ENCODE assay signal across 8 cellular contexts in the genomic region with DNA sequence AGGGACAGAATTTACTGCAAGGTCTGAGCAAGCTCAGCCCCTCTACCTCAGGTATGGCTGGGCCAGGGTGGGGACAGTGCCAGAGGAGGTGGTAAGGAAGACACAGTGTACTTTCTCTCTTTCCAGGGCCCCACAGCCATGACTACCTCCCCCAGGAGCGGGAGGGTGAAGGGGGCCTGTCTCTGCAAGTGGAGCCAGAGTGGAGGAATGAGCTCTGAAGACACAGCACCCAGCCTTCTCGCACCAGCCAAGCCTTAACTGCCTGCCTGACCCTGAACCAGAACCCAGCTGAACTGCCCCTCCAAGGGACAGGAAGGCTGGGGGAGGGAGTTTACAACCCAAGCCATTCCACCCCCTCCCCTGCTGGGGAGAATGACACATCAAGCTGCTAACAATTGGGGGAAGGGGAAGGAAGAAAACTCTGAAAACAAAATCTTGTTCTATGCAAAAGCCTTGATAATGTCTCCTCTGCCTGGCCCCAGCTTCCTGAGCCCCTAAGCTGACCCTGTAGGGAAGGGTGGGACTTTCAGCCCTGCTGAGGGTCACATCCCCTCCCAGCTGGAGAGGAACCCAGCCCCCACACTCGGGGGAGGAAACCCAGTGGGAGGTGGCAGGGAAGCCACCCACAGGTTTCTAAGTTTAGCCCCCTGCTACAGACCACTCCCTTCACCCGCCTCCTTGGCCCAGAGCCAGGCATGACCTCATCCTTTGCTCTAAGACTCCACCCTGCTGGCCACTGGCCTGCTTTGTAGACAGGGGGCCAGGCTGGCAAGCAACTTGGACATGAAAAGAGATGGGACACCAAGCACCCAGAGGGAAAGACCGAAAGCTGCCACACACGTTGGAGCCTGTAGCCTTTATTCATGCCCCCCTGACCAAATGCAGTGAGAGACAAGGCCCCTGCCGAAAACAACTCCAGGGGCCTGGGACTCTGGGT. TPM values are rescaled to one million over a fixed set of nuclear protein-coding genes. Genes with fewer than 3 reads are reported as not detected.
DNase-seq lines count a peak whose midpoint lies in the region; ATAC-seq and TF ChIP-seq lines count a peak whose summit lies in the region.

No MANE protein-coding gene starts in this region.

- TF ChIP-seq EP300 in upper lobe of left lung (IDR thresholded peaks at IDR 0.05), result peak in 2 of 4 donors; percentile 47 to 60

- peaks cover 37% of the 10 kb centered on the region for H3K4me1 ChIP-seq in CD8-positive, alpha-beta T cell (ENCODE audit: insufficient read depth, low read length)
- H3K4me1 ChIP-seq in parathyroid adenoma (peaks cover 44% of the 10 kb centered on the region), upper lobe of left lung (peaks cover 54 to 71% (median 66%) of the 10 kb centered on the region in 4 donors)

- TF ChIP-seq CTCF in CD8-positive, alpha-beta T cell (IDR thresholded peaks at IDR 0.05), result no peak
- peak; percentile 12 for TF ChIP-seq CTCF in parathyroid adenoma (IDR thresholded peaks at IDR 0.05)
- TF ChIP-seq CTCF in upper lobe of left lung (IDR thresholded peaks at IDR 0.05), result peak in 2 of 6 experiments; percentile 17 to 37

- intact Hi-C loops in CD8-positive, alpha-beta T cell (cut with DNase I, micrococcal nuclease), result loop anchor here in 1 of 2 experiments (2.0 kb wide), 1 partner anchor 26 kb away; the partner anchor contains the start of gene MOV10
- intact Hi-C loops in Right ventricle myocardium superior (cut with DNase I), result no loop called here

- peaks cover 12% of the 10 kb centered on the region for H3K36me3 ChIP-seq in CD8-positive, alpha-beta T cell (ENCODE audit: insufficient read depth, low read length)
- H3K36me3 ChIP-seq in parathyroid adenoma (ENCODE audit: control insufficient read depth, insufficient read depth, low read length) (no peaks in the 10 kb centered on the region), upper lobe of left lung (peaks cover 0 to 74% (median 24%) of the 10 kb centered on the region in 4 donors)

- no peaks in the 10 kb centered on the region for H3K79me2 ChIP-seq in parathyroid adenoma

- whole genome bisulfite sequencing in upper lobe of left lung, 2 donors, result 26 to 33% methylated on average over 6 to 7 of the region's 7 CpGs

- H3K4me1 Mint-ChIP-seq in CD8-positive, alpha-beta T cell (ENCODE audit: low read depth), result peaks cover 53% of the 10 kb centered on the region

- H3K9me3 ChIP-seq in CD8-positive, alpha-beta T cell (ENCODE audit: low read length), result no peaks in the 10 kb centered on the region
- H3K9me3 ChIP-seq in parathyroid adenoma (ENCODE audit: control insufficient read depth, low read length) (no peaks in the 10 kb centered on the region), upper lobe of left lung (no peaks in the 10 kb centered on the region)

- H3K4me2 ChIP-seq in parathyroid adenoma (ENCODE audit: low read length), result peak overlapping the region; percentile 25

- CTCF ChIA-PET in CD8-positive, alpha-beta T cell (lab: Charles Lee), result interaction anchor here (2.0 to 7.7 kb wide), 4 partner anchors 8 to 309 kb away, joined by 4 to 61 read pairs (median 13); partner anchors contain the start of gene PPM1J

- H3K36me3 Mint-ChIP-seq in CD8-positive, alpha-beta T cell, result peaks cover 44% of the 10 kb centered on the region

- no peaks in the 10 kb centered on the region for H3K9me3 Mint-ChIP-seq in CD8-positive, alpha-beta T cell

- H3K27ac Mint-ChIP-seq in CD8-positive, alpha-beta T cell, result peak overlapping the region; percentile 86

- DNase-seq in CD8-positive, alpha-beta T cell, result peak; percentile 31 to 79 (median 74)
- DNase-seq in LoVo (ENCODE audit: low spot score) (peak; percentile 77), SK-N-DZ (ENCODE audit: low spot score) (peak; percentile 73), Right ventricle myocardium superior (peak; percentile 99), upper lobe of left lung (peak in 1 of 2 donors; percentile 93)
- peak; percentile 28 for DNase-seq in activated naive CD8-positive, alpha-beta T cell treated with anti-CD3 and anti-CD28 coated beads, Interleukin-2, amount 50 U/mL, for 16 hours (ENCODE audit: low read depth, low spot score)

- peak; percentile 64 for ATAC-seq in CD8-positive, alpha-beta T cell
- peak; percentile 37 for ATAC-seq in GM21576 (IDR thresholded peaks at IDR 0.05; ENCODE audit: unreplicated experiment)
- ATAC-seq in Right ventricle myocardium superior (ENCODE audit: poor library complexity), result peak; percentile 82
- peak; percentile 77 to 83 for ATAC-seq in upper lobe of left lung (ENCODE audit: low FRiP score in 2 of 2)

- no peak overlapping the region for H2AFZ ChIP-seq in parathyroid adenoma

- H3K4me3 Mint-ChIP-seq in CD8-positive, alpha-beta T cell, result peak overlapping the region; percentile 19

- POLR2A ChIA-PET in CD8-positive, alpha-beta T cell (lab: Charles Lee), result no interaction called here

- peak in 2 of 4 donors; percentile 23 to 38 for TF ChIP-seq POLR2A in upper lobe of left lung (IDR thresholded peaks at IDR 0.05)

- H3K4me3 ChIP-seq in CD8-positive, alpha-beta T cell (ENCODE audit: low read depth, low read length), result no peak overlapping the region
- H3K4me3 ChIP-seq in parathyroid adenoma (ENCODE audit: low read depth, low read length) (peak overlapping the region; percentile 2), upper lobe of left lung (no peak overlapping the region)

- H3K27ac ChIP-seq in CD8-positive, alpha-beta T cell (ENCODE audit: low read depth, low read length), result no peak overlapping the region
- H3K27ac ChIP-seq in parathyroid adenoma, result peak overlapping the region; percentile 98
- peak overlapping the region; percentile 73 to 99 (median 98) for H3K27ac ChIP-seq in upper lobe of left lung

- H3K27me3 ChIP-seq in CD8-positive, alpha-beta T cell (ENCODE audit: insufficient read depth, low read length), result no peaks in the 10 kb centered on the region
- H3K27me3 ChIP-seq in parathyroid adenoma (ENCODE audit: control insufficient read depth, insufficient read depth, low read length), result no peaks in the 10 kb centered on the region
- no peaks in the 10 kb centered on the region for H3K27me3 ChIP-seq in upper lobe of left lung

- no peak overlapping the region for H3K9ac ChIP-seq in parathyroid adenoma

- H3K27me3 Mint-ChIP-seq in CD8-positive, alpha-beta T cell (ENCODE audit: low read depth), result no peaks in the 10 kb centered on the region

RNA-seq across cellular contexts. Expression of gene RHOC, which starts 6.4 kb away (rescaled TPM):
- 1 to 10 TPM; 7.9 TPM for total RNA-seq in CD8-positive, alpha-beta T cell
- polyA plus RNA-seq in SK-N-DZ (2014; cell fraction: cytosol; rRNA removed), result 69.8 and 78.2 TPM in 2 replicates
- 39.0 and 48.4 TPM in 2 replicates for polyA plus RNA-seq in SK-N-DZ (2014; cell fraction: nucleus; rRNA removed)
- total RNA-seq in Right ventricle myocardium superior, result 98.2 TPM
- total RNA-seq in upper lobe of left lung, result 100 to 1,000 TPM in 5 of 6 donors, 10 to 100 TPM in 1; 80.9 to 218 (median 132) TPM

RNA-seq across cellular contexts. Expression of gene PPM1J, which starts 14.6 kb away (rescaled TPM):
- under 1 TPM; 0.57 to 0.69 TPM for total RNA-seq in CD8-positive, alpha-beta T cell
- polyA plus RNA-seq in SK-N-DZ (2014; cell fraction: cytosol; rRNA removed), result 16.2 and 19.5 TPM in 2 replicates
- polyA plus RNA-seq in SK-N-DZ (2014; cell fraction: nucleus; rRNA removed), result 62.8 and 90.2 TPM in 2 replicates
- 4.7 TPM for total RNA-seq in Right ventricle myocardium superior
- under 1 TPM in 5 of 6 donors, not detected in 1; 0.55 to 0.91 (median 0.74) TPM for total RNA-seq in upper lobe of left lung

RNA-seq across cellular contexts. Expression of gene MOV10, which starts 26.1 kb away (rescaled TPM):
- 10 to 100 TPM; 92.4 to 94.7 TPM for total RNA-seq in CD8-positive, alpha-beta T cell
- polyA plus RNA-seq in SK-N-DZ (2014; cell fraction: cytosol; rRNA removed), result 12.0 and 22.1 TPM in 2 replicates
- 88.5 and 96.3 TPM in 2 replicates for polyA plus RNA-seq in SK-N-DZ (2014; cell fraction: nucleus; rRNA removed)
- 10.4 TPM for total RNA-seq in Right ventricle myocardium superior
- 100 to 1,000 TPM in 2 of 6 donors, 10 to 100 TPM in 4; 26.5 to 161 (median 56.0) TPM for total RNA-seq in upper lobe of left lung

Comparison
In these comparisons a context has a peak if more than half of its experiments do, and no peak if none do; other contexts are left out.
1. RNA of gene RHOC, which starts 6.4 kb away (total RNA-seq): 80.9 to 218 TPM in upper lobe of left lung and 98.2 TPM in Right ventricle myocardium superior (single experiment); 7.9 TPM in CD8-positive, alpha-beta T cell; every median in the first group is over 4 times any median in the second.
2. Peak in every context shown above with its lines, with median percentiles within 50 percentile points of each other: ATAC-seq.